In the genomic region with DNA sequence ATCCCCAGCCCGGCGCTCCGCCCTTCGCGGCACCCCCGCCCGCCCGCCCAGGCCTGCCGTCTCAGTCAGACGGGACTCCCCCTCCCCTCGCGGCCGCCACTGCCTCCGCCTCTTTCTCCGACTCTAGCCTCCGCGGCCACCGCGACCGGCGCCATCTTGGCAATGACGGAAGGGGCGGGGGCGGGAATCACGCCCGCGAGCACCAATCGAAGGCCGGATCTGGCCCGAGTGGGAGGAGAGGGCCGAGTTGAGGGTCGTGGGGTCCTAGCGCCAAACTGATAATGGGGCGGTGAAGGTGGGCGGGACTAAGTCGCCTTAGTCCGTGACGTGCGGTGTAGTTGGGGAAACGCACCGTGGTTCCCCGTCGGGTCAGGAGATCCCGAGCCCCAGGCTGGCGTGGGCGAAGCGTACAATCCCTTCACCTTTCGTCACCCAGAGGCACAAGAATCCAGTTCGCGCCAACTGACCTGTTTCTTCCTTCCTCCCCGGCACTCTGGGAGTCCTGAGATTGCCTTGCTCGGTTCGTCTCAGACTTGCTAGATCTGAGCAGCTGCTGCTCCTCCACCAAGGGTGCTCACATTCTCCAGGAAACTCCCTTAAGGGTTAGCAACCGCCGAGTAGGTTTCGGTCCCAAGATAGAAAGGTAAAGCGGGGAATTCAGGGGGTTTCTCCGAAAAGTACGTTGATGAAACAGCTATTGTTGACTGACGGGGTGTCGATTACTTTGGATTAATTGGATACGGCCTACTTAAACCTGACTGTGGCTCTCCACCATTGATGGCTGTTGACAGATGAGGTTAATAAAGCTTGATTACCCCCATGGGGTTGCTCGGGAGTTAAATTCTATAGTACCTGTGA, we compare ENCODE assay signal across 1 cellular context.
A peak's percentile ranks its signal among the peaks of the same experiment; 100 is the strongest.
TF ChIP-seq lines count a peak whose summit lies in the region.

TSS of gene DENND4A (minus strand) at position 164 of the 858 bp plus-strand sequence. CDS start 35,843 bp downstream, outside the sequence.

TF ChIP-seq in A549, 52 proteins besides CTCF, POLR2A, EP300 and RAD21 (continued from another document):
- TF ChIP-seq, protein P1, sequence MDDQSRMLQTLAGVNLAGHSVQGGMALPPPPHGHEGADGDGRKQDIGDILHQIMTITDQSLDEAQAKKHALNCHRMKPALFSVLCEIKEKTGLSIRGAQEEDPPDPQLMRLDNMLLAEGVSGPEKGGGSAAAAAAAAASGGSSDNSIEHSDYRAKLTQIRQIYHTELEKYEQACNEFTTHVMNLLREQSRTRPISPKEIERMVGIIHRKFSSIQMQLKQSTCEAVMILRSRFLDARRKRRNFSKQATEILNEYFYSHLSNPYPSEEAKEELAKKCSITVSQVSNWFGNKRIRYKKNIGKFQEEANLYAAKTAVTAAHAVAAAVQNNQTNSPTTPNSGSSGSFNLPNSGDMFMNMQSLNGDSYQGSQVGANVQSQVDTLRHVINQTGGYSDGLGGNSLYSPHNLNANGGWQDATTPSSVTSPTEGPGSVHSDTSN (IDR thresholded peaks at IDR 0.05) = peak; percentile 23; the same call in 1 of the 2 replicates
- TF ChIP-seq, protein P2, sequence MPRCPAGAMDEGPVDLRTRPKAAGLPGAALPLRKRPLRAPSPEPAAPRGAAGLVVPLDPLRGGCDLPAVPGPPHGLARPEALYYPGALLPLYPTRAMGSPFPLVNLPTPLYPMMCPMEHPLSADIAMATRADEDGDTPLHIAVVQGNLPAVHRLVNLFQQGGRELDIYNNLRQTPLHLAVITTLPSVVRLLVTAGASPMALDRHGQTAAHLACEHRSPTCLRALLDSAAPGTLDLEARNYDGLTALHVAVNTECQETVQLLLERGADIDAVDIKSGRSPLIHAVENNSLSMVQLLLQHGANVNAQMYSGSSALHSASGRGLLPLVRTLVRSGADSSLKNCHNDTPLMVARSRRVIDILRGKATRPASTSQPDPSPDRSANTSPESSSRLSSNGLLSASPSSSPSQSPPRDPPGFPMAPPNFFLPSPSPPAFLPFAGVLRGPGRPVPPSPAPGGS (IDR thresholded peaks at IDR 0.05) = 0 out of 3 replicates have a peak, but pooled peaks have one; percentile 26
- TF ChIP-seq RFX5 (IDR thresholded peaks at IDR 0.05) = peak; percentile 92
- TF ChIP-seq RNF2 (IDR thresholded peaks at IDR 0.05; ENCODE audit: borderline replicate concordance, low read depth) = no peak
- no peak for TF ChIP-seq CBX2 (IDR thresholded peaks at IDR 0.05; ENCODE audit: borderline replicate concordance, low read depth)
